ENCODE assay signal across 13 cellular contexts in genomic region chr11:34655335-34656008, GRCh38. TPM values are rescaled to one million over a fixed set of nuclear protein-coding genes. Genes with fewer than 3 reads are reported as not detected.
A peak's percentile ranks its signal among the peaks of the same experiment; 100 is the strongest.
DNase-seq lines count a peak whose midpoint lies in the region; ATAC-seq and TF ChIP-seq lines count a peak whose summit lies in the region.
"Had no signal": no experiment of that assay in that cellular context is flagged by ENCODE, and none has a peak within 500 bp of the region (broad histone marks: within the 10 kb centered on the region; RNA-seq: fewer than 3 reads in every experiment).

No MANE protein-coding gene starts in this region.

- H3K4me2 ChIP-seq in fibroblast of lung (ENCODE audit: extremely low read depth, insufficient read depth, low read length), result no peak overlapping the region

- H3K27me3 Mint-ChIP-seq in T-cell, result peaks cover 32 to 35% of the 10 kb centered on the region in 2 donors

- H3K4me1 Mint-ChIP-seq in T-cell, result peaks cover 23 to 34% (median 34%) of the 10 kb centered on the region in 3 donors

- no peak overlapping the region for H2AFZ ChIP-seq in fibroblast of lung (ENCODE audit: low read length)

- H3K27ac ChIP-seq in fibroblast of lung (ENCODE audit: insufficient read depth, low read length) (peak overlapping the region; percentile 72), skin epidermis (peak overlapping the region in 11 of 21 experiments; percentile 1 to 61 (median 28))
- H3K27ac ChIP-seq: HL-60 had no signal

- H3K9me3 Mint-ChIP-seq in T-cell, result no peaks in the 10 kb centered on the region

- H3K4me3 ChIP-seq in fibroblast of lung (replicated peaks in 1 of 4; ENCODE audit: control extremely low read depth in 1 of 4, insufficient read depth in 1 of 4, low read depth in 3 of 4, low read length in 4 of 4), result no peak overlapping the region
- H3K4me3 ChIP-seq in skin epidermis, result no peak overlapping the region

- DNase-seq in EL (peak; percentile 80), SW480 (ENCODE audit: low spot score) (peak; percentile 23), fibroblast of lung (ENCODE audit: low read depth in 2 of 2) (peak; percentile 78 to 91), T-cell (no peak)
- no peak for DNase-seq in stimulated activated CD4-positive, alpha-beta T cell treated with anti-CD3 and anti-CD28 coated beads, Interleukin-15, amount 100 ng/mL, for 24 hours
- DNase-seq: central memory CD4-positive, alpha-beta T cell; DMS79; GOT3; naive B cell had no signal

- no peaks in the 10 kb centered on the region for H3K79me2 ChIP-seq in fibroblast of lung (ENCODE audit: control insufficient read depth, insufficient read depth, low read length)

- H3K27me3 ChIP-seq in fibroblast of lung (ENCODE audit: control insufficient read depth, insufficient read depth, low read length), result no peaks in the 10 kb centered on the region

- ATAC-seq in HG03571 (IDR thresholded peaks at IDR 0.05; ENCODE audit: unreplicated experiment) (no peak), T-cell (replicated peaks in 1 of 4) (no peak), GM21423 (IDR thresholded peaks at IDR 0.05; ENCODE audit: unreplicated experiment) (no peak)

- POLR2A ChIA-PET in T-cell (lab: Charles Lee), result no interaction called here

- CTCF ChIA-PET in T-cell (lab: Charles Lee), result no interaction called here

- H3K36me3 ChIP-seq in fibroblast of lung (ENCODE audit: control insufficient read depth, insufficient read depth, low read length), result no peaks in the 10 kb centered on the region

- H3K4me3 Mint-ChIP-seq in T-cell, result no peak overlapping the region
- H3K4me3 Mint-ChIP-seq: naive B cell had no signal

- no peak overlapping the region for H3K9ac ChIP-seq in fibroblast of lung (ENCODE audit: insufficient read depth, low read length)

- no peaks in the 10 kb centered on the region for H3K9me3 ChIP-seq in fibroblast of lung (ENCODE audit: control insufficient read depth, insufficient read depth, low read depth, low read length)

- peaks cover 16% of the 10 kb centered on the region for H3K4me1 ChIP-seq in fibroblast of lung (ENCODE audit: control insufficient read depth, extremely low read depth, insufficient read depth, low read length)

- no peaks in the 10 kb centered on the region for H3K36me3 Mint-ChIP-seq in T-cell
- H3K36me3 Mint-ChIP-seq: naive B cell had no signal

- no peak for TF ChIP-seq CTCF in fibroblast of lung (conservative IDR thresholded peaks at IDR 0.05 in 1 of 2, IDR thresholded peaks at IDR 0.05 in 1 of 2; ENCODE audit: low read depth in 1 of 2, low read length in 2 of 2)

- no peak overlapping the region for H3K27ac Mint-ChIP-seq in T-cell
- H3K27ac Mint-ChIP-seq: naive B cell had no signal

- no peaks in the 10 kb centered on the region for H4K20me1 ChIP-seq in fibroblast of lung (ENCODE audit: control insufficient read depth, extremely low read depth, insufficient read depth, low read length)

RNA-seq across cellular contexts. Expression of gene EHF, which starts 34.6 kb away (rescaled TPM):
- total RNA-seq in fibroblast of lung, result not detected in 2 replicates
- polyA plus RNA-seq in fibroblast of lung, result 0.02 and 0.51 TPM in 2 replicates
- 0.06 and 0.42 TPM in 2 replicates for polyA plus RNA-seq in fibroblast of lung (2012)
- polyA minus RNA-seq in fibroblast of lung (ENCODE audit: low replicate concordance), result 3.7 TPM in 1 of 2 replicates, not detected in the other
- total RNA-seq in T-cell, result under 1 TPM in 3 of 5 donors, not detected in 2; 0.30 to 0.47 (median 0.43) TPM

Comparison
In these comparisons a context has a peak if more than half of its experiments do, and no peak if none do; other contexts are left out.
1. DNase-seq: peak in EL (single experiment), SW480 (single experiment) and fibroblast of lung (2 of 2); none in T-cell (0 of 34) and stimulated activated CD4-positive, alpha-beta T cell treated with anti-CD3 and anti-CD28 coated beads, Interleukin-15, amount 100 ng/mL, for 24 hours (single experiment).